20 cellular contexts compared by ENCODE assay signal in genomic region chr6:16060039-16060438, GRCh38.
A peak's percentile ranks its signal among the peaks of the same experiment; 100 is the strongest.
DNase-seq lines count a peak whose midpoint lies in the region; ATAC-seq and TF ChIP-seq lines count a peak whose summit lies in the region.
"Had no signal": no experiment of that assay in that cellular context is flagged by ENCODE, and none has a peak within 500 bp of the region (broad histone marks: within the 10 kb centered on the region; RNA-seq: fewer than 3 reads in every experiment).

No MANE protein-coding gene starts in this region.

- peak overlapping the region; percentile 50 for H3K27ac ChIP-seq in psoas muscle
- H3K27ac ChIP-seq: epithelial cell of prostate, left ventricle myocardium inferior, testis had no signal

- H3K9me3 ChIP-seq in psoas muscle: no peaks in the 10 kb centered on the region
- H3K9me3 ChIP-seq: left ventricle myocardium inferior, mucosa of descending colon, testis had no signal

- H3K4me1 ChIP-seq in psoas muscle: peaks cover 17% of the 10 kb centered on the region
- H3K4me1 ChIP-seq: left ventricle myocardium inferior had no signal

- DNase-seq in NCI-H748 (lab: John Stamatoyannopoulos, UW; ENCODE audit: unreplicated experiment) (peak; percentile 74), NCI-H748 treated with DMSO at 0.1 percent for 48 hours (lab: John Stamatoyannopoulos, UW) (no peak), NCI-H2029 (lab: John Stamatoyannopoulos, UW) (peak; percentile 87), SHP77 treated with DMSO at 0.1 percent for 48 hours (lab: John Stamatoyannopoulos, UW) (peak; percentile 65), psoas muscle (no peak), foreskin fibroblast (no peak), midbrain (lab: John Stamatoyannopoulos, UW) (no peak)
- DNase-seq: activated naive CD8-positive, alpha-beta T cell treated with anti-CD3 and anti-CD28 coated beads, Interleukin-2, amount 10 ng/mL, durations not matched to agents 7 days and 5 days; DMS 273 treated with DMSO at 0.1 percent for 48 hours; left ventricle myocardium inferior; mucosa of descending colon; NCI-H2227 treated with DMSO at 0.1 percent for 48 hours; small intestine; T-helper 9 cell; testis had no signal

- 63 to 75% (median 68%) methylated on average over 3 of the region's 3 CpGs for WGBS in psoas muscle, 3 donors

- H3K4me3 ChIP-seq in psoas muscle (peak overlapping the region; percentile 35), foreskin fibroblast (ENCODE audit: low read depth in 1 of 2, low read length in 2 of 2) (no peak overlapping the region)
- H3K4me3 ChIP-seq: GM12878, left ventricle myocardium inferior, mucosa of descending colon, testis had no signal

- TF ChIP-seq CTCF in psoas muscle (IDR thresholded peaks at IDR 0.05) (no peak), foreskin fibroblast (IDR thresholded peaks at IDR 0.05; ENCODE audit: low read depth, low read length) (no peak)

- intact Hi-C loops in psoas muscle (cut with DNase I): no loop called here

- ATAC-seq in psoas muscle (no peak), HG02642 (IDR thresholded peaks at IDR 0.05; ENCODE audit: poor library complexity, unreplicated experiment) (no peak)
- ATAC-seq: GM12878; mucosa of descending colon; SK-N-SH treated with all-trans-retinoic acid at 6 μM for 48 hours; stimulated activated memory B cell treated with anti-CD40 and anti-IgM and Interleukin-4, amounts not matched to agents 10 μg/mL and 1 μg/mL and 100 μg/mL, for 72 hours had no signal

- no peaks in the 10 kb centered on the region for H3K27me3 ChIP-seq in psoas muscle (ENCODE audit: insufficient read depth in 3 of 3, low read length in 2 of 3)
- H3K27me3 ChIP-seq: testis had no signal

- H3K36me3 ChIP-seq in psoas muscle (ENCODE audit: insufficient read depth in 1 of 2, low read depth in 1 of 2): no peaks in the 10 kb centered on the region
- H3K36me3 ChIP-seq: left ventricle myocardium inferior had no signal

Comparison
In these comparisons a context has a peak if more than half of its experiments do, and no peak if none do; other contexts are left out.
1. DNase-seq: peak in NCI-H748 (single experiment), NCI-H2029 (single experiment) and SHP77 treated with DMSO at 0.1 percent for 48 hours (single experiment); none in NCI-H748 treated with DMSO at 0.1 percent for 48 hours (single experiment), psoas muscle (0 of 2), foreskin fibroblast (0 of 2) and midbrain (single experiment).